ENCODE assay signal across 8 cellular contexts in the genomic region with DNA sequence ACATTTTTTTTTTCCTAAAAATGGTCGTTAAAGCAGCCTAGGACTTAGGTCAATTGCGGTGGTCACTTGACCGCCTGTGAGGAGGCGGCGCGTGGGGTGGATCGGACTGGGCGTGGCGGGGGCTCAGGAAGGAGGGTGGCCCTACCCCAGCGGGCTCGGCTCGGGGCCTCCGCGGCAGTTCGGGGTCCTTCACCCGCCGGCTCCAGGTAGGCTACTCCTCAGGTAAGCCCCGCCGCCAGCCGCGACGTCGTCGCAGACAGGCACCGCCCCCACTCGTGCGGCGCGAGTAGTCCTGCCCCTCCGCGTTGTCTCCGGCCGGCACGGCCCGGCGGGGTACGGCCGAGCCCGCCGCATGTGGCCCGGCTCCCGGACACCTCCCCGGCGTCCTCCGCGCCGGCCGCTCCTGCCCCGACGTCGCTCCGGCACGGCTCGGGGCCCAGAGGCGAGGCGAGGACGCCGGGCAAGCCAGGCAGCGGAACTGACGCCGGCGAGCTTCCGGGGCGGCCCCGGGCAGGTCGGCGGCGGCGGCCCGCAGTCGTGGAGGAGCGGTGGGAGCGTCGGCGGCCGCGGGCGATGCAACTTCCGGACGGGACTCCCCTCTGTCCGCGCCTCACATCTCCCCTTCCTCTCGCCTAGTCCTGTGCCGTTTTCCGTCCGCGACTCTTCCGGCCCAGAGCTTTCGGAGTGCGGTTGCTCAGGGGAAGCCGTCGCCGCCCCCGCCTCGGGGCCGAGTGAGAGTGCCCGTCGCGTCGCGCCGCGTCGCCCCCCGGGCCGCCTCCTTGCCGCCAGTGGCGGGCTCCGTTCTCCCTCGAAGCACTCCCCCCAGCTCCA. TPM values are rescaled to one million over a fixed set of nuclear protein-coding genes. Genes with fewer than 3 reads are reported as not detected.
A peak's percentile ranks its signal among the peaks of the same experiment; 100 is the strongest.
DNase-seq lines count a peak whose midpoint lies in the region; ATAC-seq and TF ChIP-seq lines count a peak whose summit lies in the region.

A gene (plus strand): TSS at position 513 of the 831 bp plus-strand sequence. CDS start 322 bp downstream, outside the sequence.

- 0 to 1% (median 0%) methylated on average over 78 to 110 of the region's 110 CpGs for WGBS in psoas muscle, 3 donors

- TF ChIP-seq CTCF in right atrium auricular region (IDR thresholded peaks at IDR 0.05) (no peak), psoas muscle (IDR thresholded peaks at IDR 0.05) (no peak)

- H3K4me3 ChIP-seq in right atrium auricular region (peak within 1 kb of the TSS; percentile 81 to 93), psoas muscle (peak within 1 kb of the TSS; percentile 80)

- ATAC-seq in GM18498 (IDR thresholded peaks at IDR 0.05; ENCODE audit: unreplicated experiment): peak; percentile 89
- ATAC-seq in HG02938 (IDR thresholded peaks at IDR 0.05; ENCODE audit: unreplicated experiment): peak; percentile 77
- ATAC-seq in psoas muscle: peak; percentile 93 to 95 (median 94)

- no peaks in the 10 kb centered on the region for H3K36me3 ChIP-seq in right atrium auricular region
- no peaks in the 10 kb centered on the region for H3K36me3 ChIP-seq in psoas muscle (ENCODE audit: insufficient read depth in 1 of 2, low read depth in 1 of 2)

- H3K4me1 ChIP-seq in right atrium auricular region (peaks cover 0 to 30% of the 10 kb centered on the region in 2 donors), psoas muscle (peaks cover 25% of the 10 kb centered on the region)

- DNase-seq in NCI-H1694 treated with DMSO at 0.1 percent for 48 hours (lab: John Stamatoyannopoulos, UW) (peak; percentile 85), T-helper 2 cell (peak; percentile 71 to 97 (median 87)), amygdala (lab: John Stamatoyannopoulos, UW) (peak in 55 of 56 donors; percentile 14 to 86 (median 71)), right atrium auricular region (ENCODE audit: low spot score) (peak; percentile 73), psoas muscle (peak; percentile 86 to 90), ureter (ENCODE audit: low spot score) (peak; percentile 80)

- intact Hi-C loops in psoas muscle (cut with DNase I): no loop called here

- H3K9me3 ChIP-seq in right atrium auricular region: no peaks in the 10 kb centered on the region
- no peaks in the 10 kb centered on the region for H3K9me3 ChIP-seq in psoas muscle

- H3K27me3 ChIP-seq in right atrium auricular region: no peaks in the 10 kb centered on the region
- H3K27me3 ChIP-seq in psoas muscle (ENCODE audit: insufficient read depth in 3 of 3, low read length in 2 of 3): no peaks in the 10 kb centered on the region

- H3K27ac ChIP-seq in right atrium auricular region: peak within 1 kb of the TSS; percentile 99
- peak within 1 kb of the TSS; percentile 99 for H3K27ac ChIP-seq in psoas muscle

RNA-seq across cellular contexts. Expression of the gene that starts here (rescaled TPM):
- total RNA-seq in right atrium auricular region (10 to 100 TPM; 10.1 to 10.6 TPM), psoas muscle (10 to 100 TPM; 10.4 to 17.6 (median 17.1) TPM), ureter (41.8 TPM)
- polyA plus RNA-seq in psoas muscle: 1 to 10 TPM; 2.2 to 8.9 (median 6.9) TPM

Comparison
In these comparisons a context has a peak if more than half of its experiments do, and no peak if none do; other contexts are left out.
1. Peak in every context shown above with its lines: DNase-seq, ATAC-seq, H3K4me3 ChIP-seq and H3K27ac ChIP-seq.